8 cellular contexts compared by ENCODE assay signal in the genomic region with DNA sequence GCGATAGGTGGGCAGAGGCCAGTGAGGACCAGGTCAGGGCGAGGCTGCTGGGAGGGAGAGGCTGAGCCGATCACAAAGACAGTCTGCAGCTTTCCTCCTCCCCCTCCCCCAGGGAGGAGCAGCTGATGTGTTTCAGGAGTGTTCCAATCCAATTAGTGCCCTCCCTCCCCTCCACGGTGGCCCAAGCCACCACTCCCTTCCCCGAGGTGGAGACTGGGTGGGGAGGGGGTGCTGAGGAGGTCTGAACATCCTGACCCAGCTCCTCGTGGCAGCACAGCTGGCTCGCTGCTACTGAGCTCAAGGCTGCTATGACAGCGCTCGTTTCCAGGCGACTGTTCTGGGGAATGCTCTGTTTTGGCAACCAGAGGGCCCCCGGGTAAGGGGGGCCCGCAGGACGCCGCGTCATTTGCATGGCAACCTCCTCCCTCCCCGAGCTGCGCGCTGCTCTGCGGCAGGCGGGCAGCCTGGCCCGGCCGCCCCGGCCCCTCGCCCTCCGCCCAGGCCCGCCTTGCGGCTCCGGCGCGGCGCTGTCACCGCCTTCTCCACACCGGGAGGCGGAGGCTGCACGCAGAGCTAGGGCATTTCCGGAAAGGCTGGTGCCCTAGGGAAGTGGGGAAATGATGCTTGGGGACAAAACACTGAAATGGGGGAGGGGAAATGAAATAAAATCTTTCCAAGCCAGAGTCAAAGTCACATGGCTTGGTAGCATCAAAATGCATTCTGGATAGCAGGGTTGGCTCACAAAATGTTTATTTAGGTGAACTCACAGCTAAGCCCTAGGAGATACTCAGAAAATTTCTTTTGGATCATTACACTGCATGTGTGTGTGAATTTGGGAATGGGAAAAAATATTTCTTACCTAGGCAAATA.
DNase-seq lines count a peak whose midpoint lies in the region; ATAC-seq and TF ChIP-seq lines count a peak whose summit lies in the region.

No MANE protein-coding gene starts in this region.

- TF ChIP-seq CTCF in AG04450 (IDR thresholded peaks at IDR 0.05; ENCODE audit: low read depth, low read length), result no peak

- CTCF ChIA-PET in AG04450 (lab: Charles Lee), result interaction anchor here (0.6 to 1.6 kb wide), 5 partner anchors 44 to 81 kb away, joined by 3 to 7 read pairs (median 3); partner anchors contain the start of gene PIM1

- POLR2A ChIA-PET in AG04450 (lab: Yijun Ruan, JAX), result interaction anchor here (0.6 to 1.7 kb wide), 10 partner anchors 19 to 87 kb away, joined by 3 to 11 read pairs (median 6); partner anchors contain the start of gene PIM1

- peak; percentile 47 for TF ChIP-seq POLR2A in GM18951 (IDR thresholded peaks at IDR 0.05; ENCODE audit: extremely low read depth, insufficient read depth, insufficient read length)

- peak; percentile 88 for ATAC-seq in HG03280 (IDR thresholded peaks at IDR 0.05; ENCODE audit: unreplicated experiment)

- H3K4me3 ChIP-seq in AG04450 (ENCODE audit: low read depth, low read length), result peak overlapping the region; percentile 53

- no peak for DNase-seq in AG04450 (ENCODE audit: low read depth, low spot score)
- peak; percentile 87 for DNase-seq in NCI-H446 treated with DMSO at 0.1 percent for 48 hours (lab: John Stamatoyannopoulos, UW)
- DNase-seq in activated CD4-positive, alpha-beta T cell treated with anti-CD3 and anti-CD28 coated beads for 48 hours, result peak; percentile 79
- peak; percentile 20 to 28 for DNase-seq in stimulated activated CD4-positive, alpha-beta T cell treated with anti-CD3 and anti-CD28 coated beads, Interleukin-1b, Interleukin-23, amount 100 ng/mL, for 1 hour (ENCODE audit: low read depth in 2 of 2)

- no peaks in the 10 kb centered on the region for H3K27me3 ChIP-seq in AG04450 (ENCODE audit: control insufficient read depth, insufficient read depth, low read length)
- no peaks in the 10 kb centered on the region for H3K27me3 ChIP-seq in layer of hippocampus (ENCODE audit: control insufficient read depth, insufficient read depth, low read length)

- in situ Hi-C loops in GM18951 (cut with MboI; ENCODE audit: low sequenced_read_pairs, unreplicated experiment), result no loop called here

- no peaks in the 10 kb centered on the region for H3K9me3 ChIP-seq in AG04450 (ENCODE audit: control insufficient read depth, insufficient read depth, low read length)

- H3K27ac ChIP-seq in AG04450 (ENCODE audit: low read depth, low read length) (peak overlapping the region; percentile 65), cingulate gyrus (ENCODE audit: low read depth, low read length) (peak overlapping the region; percentile 86), layer of hippocampus (ENCODE audit: low read depth, low read length) (peak overlapping the region; percentile 94)
